13 cellular contexts compared by ENCODE assay signal in the genomic region with DNA sequence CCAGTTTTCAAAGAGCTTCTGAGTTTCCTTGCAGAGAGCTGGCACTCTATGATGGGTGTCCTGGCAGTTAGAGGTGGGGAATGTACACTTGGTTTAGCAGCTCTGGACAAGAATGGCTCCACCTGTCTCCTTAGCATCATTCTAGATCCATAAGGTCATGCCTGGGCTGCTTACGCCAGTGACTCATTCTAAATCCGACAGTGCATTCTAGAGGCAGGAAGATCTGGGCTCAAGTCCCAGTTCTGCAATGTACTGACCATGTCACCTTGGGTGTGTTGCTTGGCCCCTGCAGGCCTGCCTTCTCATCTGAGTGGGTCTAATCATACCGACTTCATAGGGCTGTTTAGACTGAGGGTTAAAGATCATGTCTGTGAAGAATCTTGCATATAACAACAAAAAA. TPM values are rescaled to one million over a fixed set of nuclear protein-coding genes. Genes with fewer than 3 reads are reported as not detected.
A peak's percentile ranks its signal among the peaks of the same experiment; 100 is the strongest.
DNase-seq lines count a peak whose midpoint lies in the region; ATAC-seq and TF ChIP-seq lines count a peak whose summit lies in the region.
"Had no signal": no experiment of that assay in that cellular context is flagged by ENCODE, and none has a peak within 500 bp of the region (broad histone marks: within the 10 kb centered on the region; RNA-seq: fewer than 3 reads in every experiment).

No MANE protein-coding gene starts in this region.

- TF ChIP-seq CTCF in endodermal cell (conservative IDR thresholded peaks at IDR 0.05) (no peak), GM13976 (IDR thresholded peaks at IDR 0.05; ENCODE audit: borderline replicate concordance, control extremely low read depth, extremely low read depth, insufficient read depth, missing control alignments) (no peak)

- no peak for ATAC-seq in CD4-positive, CD25-positive, alpha-beta regulatory T cell (ENCODE audit: low read depth in 2 of 2)
- no peak for ATAC-seq in HG03196 (IDR thresholded peaks at IDR 0.05; ENCODE audit: unreplicated experiment)
- ATAC-seq: stimulated activated memory B cell treated with anti-CD40 and anti-IgM and Interleukin-4, amounts not matched to agents 10 μg/mL and 1 μg/mL and 100 μg/mL, for 72 hours had no signal

- no peaks in the 10 kb centered on the region for H3K9me3 ChIP-seq in CD4-positive, CD25-positive, alpha-beta regulatory T cell (ENCODE audit: control insufficient read depth in 2 of 2, low read length in 2 of 2)
- H3K9me3 ChIP-seq in endodermal cell (ENCODE audit: control insufficient read depth, low read length), result no peaks in the 10 kb centered on the region
- H3K9me3 ChIP-seq: BE2C had no signal

- H3K36me3 ChIP-seq in CD4-positive, CD25-positive, alpha-beta regulatory T cell (ENCODE audit: control insufficient read depth, insufficient read depth, low read length), result no peaks in the 10 kb centered on the region
- H3K36me3 ChIP-seq in endodermal cell (ENCODE audit: control insufficient read depth, insufficient read depth, low read length), result no peaks in the 10 kb centered on the region
- H3K36me3 ChIP-seq: BE2C had no signal

- no peak overlapping the region for H3K4me3 ChIP-seq in CD4-positive, CD25-positive, alpha-beta regulatory T cell (ENCODE audit: low read depth, low read length)
- H3K4me3 ChIP-seq in endodermal cell (ENCODE audit: low read length), result no peak overlapping the region

- H3K4me1 Mint-ChIP-seq in CD4-positive, CD25-positive, alpha-beta regulatory T cell, result peaks cover 0 to 13% (median 8%) of the 10 kb centered on the region in 4 donors
- H3K4me1 Mint-ChIP-seq in endodermal cell, result peaks cover 14% of the 10 kb centered on the region

- H3K27ac Mint-ChIP-seq in CD4-positive, CD25-positive, alpha-beta regulatory T cell, result no peak overlapping the region
- no peak overlapping the region for H3K27ac Mint-ChIP-seq in endodermal cell

- no peak for DNase-seq in CD4-positive, CD25-positive, alpha-beta regulatory T cell
- DNase-seq in M059J (ENCODE audit: low read depth) (peak; percentile 57), endodermal cell (peak; percentile 16), mucosa of gallbladder (ENCODE audit: low spot score) (peak; percentile 27), GM13976 (ENCODE audit: low spot score) (no peak), NCI-H774 (lab: John Stamatoyannopoulos, UW) (no peak)
- no peak for DNase-seq in activated CD4-positive, CD25-positive, alpha-beta regulatory T cell (lab: John Stamatoyannopoulos, UW)
- DNase-seq: BE2C, NCI-H2171 treated with DMSO at 0.1 percent for 48 hours had no signal

- in situ Hi-C loops in GM13976 (cut with MboI; ENCODE audit: low sequenced_read_pairs, unreplicated experiment), result no loop called here

- H3K4me1 ChIP-seq in CD4-positive, CD25-positive, alpha-beta regulatory T cell (ENCODE audit: control insufficient read depth, insufficient read depth, low read length, poor library complexity, severe bottlenecking), result peaks cover 8% of the 10 kb centered on the region
- peaks cover 20% of the 10 kb centered on the region for H3K4me1 ChIP-seq in endodermal cell (ENCODE audit: control insufficient read depth, insufficient read depth, low read length)
- H3K4me1 ChIP-seq: BE2C, parathyroid adenoma had no signal

- H3K9ac ChIP-seq in endodermal cell (ENCODE audit: extremely low read depth, low read length, poor library complexity, severe bottlenecking), result no peak overlapping the region
- H3K9ac ChIP-seq: parathyroid adenoma had no signal

- H3K27me3 Mint-ChIP-seq in CD4-positive, CD25-positive, alpha-beta regulatory T cell, result peaks cover 18% of the 10 kb centered on the region
- H3K27me3 Mint-ChIP-seq in endodermal cell (ENCODE audit: insufficient read depth), result peaks cover 33% of the 10 kb centered on the region

- H3K36me3 Mint-ChIP-seq in CD4-positive, CD25-positive, alpha-beta regulatory T cell, result no peaks in the 10 kb centered on the region
- H3K36me3 Mint-ChIP-seq in endodermal cell (ENCODE audit: low read depth), result no peaks in the 10 kb centered on the region
- H3K36me3 Mint-ChIP-seq: memory B cell; stimulated activated memory B cell treated with anti-CD40 and anti-IgM and Interleukin-4, amounts not matched to agents 10 μg/mL and 1 μg/mL and 100 μg/mL, for 72 hours had no signal

- no peak overlapping the region for H3K27ac ChIP-seq in CD4-positive, CD25-positive, alpha-beta regulatory T cell (ENCODE audit: insufficient read depth, low read length, poor library complexity, severe bottlenecking)
- no peak overlapping the region for H3K27ac ChIP-seq in endodermal cell (ENCODE audit: low read depth, low read length)
- H3K27ac ChIP-seq: parathyroid adenoma had no signal

- peaks cover 0 to 1% (median 0%) of the 10 kb centered on the region in 7 donors for H3K9me3 Mint-ChIP-seq in CD4-positive, CD25-positive, alpha-beta regulatory T cell
- H3K9me3 Mint-ChIP-seq in endodermal cell, result no peaks in the 10 kb centered on the region
- H3K9me3 Mint-ChIP-seq: memory B cell; stimulated activated memory B cell treated with anti-CD40 and anti-IgM and Interleukin-4, amounts not matched to agents 10 μg/mL and 1 μg/mL and 100 μg/mL, for 72 hours had no signal

- peak overlapping the region in 3 of 4 donors; percentile 21 to 40 (median 39) for H3K4me3 Mint-ChIP-seq in CD4-positive, CD25-positive, alpha-beta regulatory T cell
- no peak overlapping the region for H3K4me3 Mint-ChIP-seq in endodermal cell

- no peaks in the 10 kb centered on the region for H3K27me3 ChIP-seq in CD4-positive, CD25-positive, alpha-beta regulatory T cell (ENCODE audit: control insufficient read depth, insufficient read depth, low read length)
- no peaks in the 10 kb centered on the region for H3K27me3 ChIP-seq in endodermal cell (ENCODE audit: control insufficient read depth, insufficient read depth, low read length, poor library complexity, severe bottlenecking)
- H3K27me3 ChIP-seq: BE2C had no signal

- 97 to 100% methylated on average over 2 to 3 of the region's 3 CpGs for WGBS in endodermal cell (ENCODE audit: insufficient coverage in 1 of 2, insufficient read length in 1 of 2), 2 experiments

RNA-seq across cellular contexts. Expression of a gene that starts 46.5 kb away (rescaled TPM):
- 25.5 TPM for total RNA-seq in CD4-positive, CD25-positive, alpha-beta regulatory T cell
- polyA plus RNA-seq in CD4-positive, CD25-positive, alpha-beta regulatory T cell, result 10 to 100 TPM; 18.6 to 33.3 (median 25.8) TPM
- total RNA-seq in M059J (2014; rRNA removed; shearing (Covaris generic)), result 8.4 and 10.5 TPM in 2 replicates
- 10 to 100 TPM; 12.2 to 13.3 TPM for total RNA-seq in endodermal cell
- 18.3 TPM for polyA plus RNA-seq in endodermal cell (2013, experiment 1 of 2)
- polyA plus RNA-seq in endodermal cell (2013, experiment 2 of 2), result 14.7 TPM
- 41.1 TPM for total RNA-seq in mucosa of gallbladder

RNA-seq across cellular contexts. Expression of a gene that starts 48.1 kb away (rescaled TPM):
- total RNA-seq in CD4-positive, CD25-positive, alpha-beta regulatory T cell, result 16.4 TPM
- 1 to 10 TPM; 1.1 to 2.4 (median 1.4) TPM for polyA plus RNA-seq in CD4-positive, CD25-positive, alpha-beta regulatory T cell
- 5.5 and 5.9 TPM in 2 replicates for total RNA-seq in M059J (2014; rRNA removed; shearing (Covaris generic))
- total RNA-seq in endodermal cell, result 1 to 10 TPM; 1.1 to 1.7 TPM
- 15.0 TPM for polyA plus RNA-seq in endodermal cell (2013, experiment 1 of 2)
- polyA plus RNA-seq in endodermal cell (2013, experiment 2 of 2), result 14.4 TPM
- 32.0 TPM for total RNA-seq in mucosa of gallbladder

Comparison
In these comparisons a context has a peak if more than half of its experiments do, and no peak if none do; other contexts are left out.
1. DNase-seq: peak in M059J (single experiment), endodermal cell (single experiment) and mucosa of gallbladder (single experiment); none in CD4-positive, CD25-positive, alpha-beta regulatory T cell (0 of 3), activated CD4-positive, CD25-positive, alpha-beta regulatory T cell (0 of 4), GM13976 (single experiment) and NCI-H774 (single experiment).